ENCODE assay signal across 8 cellular contexts in genomic region chr11:86041975-86042378, GRCh38. TPM values are rescaled to one million over a fixed set of nuclear protein-coding genes. Genes with fewer than 3 reads are reported as not detected.
A peak's percentile ranks its signal among the peaks of the same experiment; 100 is the strongest.
DNase-seq lines count a peak whose midpoint lies in the region; ATAC-seq and TF ChIP-seq lines count a peak whose summit lies in the region.

No MANE protein-coding gene starts in this region.

- H3K9ac ChIP-seq in KMS-11 = no peak overlapping the region

- H3K27me3 ChIP-seq in KMS-11 (ENCODE audit: insufficient read depth, low read depth) (no peaks in the 10 kb centered on the region), Peyer's patch (no peaks in the 10 kb centered on the region), right cardiac atrium (ENCODE audit: control insufficient read depth, insufficient read depth) (no peaks in the 10 kb centered on the region)

- DNase-seq in activated T-cell treated with anti-CD3 and anti-CD28 coated beads for 4 hours (peak; percentile 36), Peyer's patch (peak in 2 of 3 donors; percentile 39 to 77), astrocyte of the hippocampus (ENCODE audit: low read depth, low spot score) (peak; percentile 94), right cardiac atrium (no peak), retinal pigment epithelial cell (ENCODE audit: low read depth) (peak; percentile 81)
- no peak for DNase-seq in activated T-cell treated with anti-CD3 and anti-CD28 coated beads, Interleukin-2, amount 50 U/mL, for 1 hour

- ATAC-seq in GM21825 (IDR thresholded peaks at IDR 0.05; ENCODE audit: unreplicated experiment) (peak; percentile 61), right cardiac atrium (peak; percentile 77 to 84)

- H3K36me3 ChIP-seq in KMS-11 (ENCODE audit: insufficient read depth) (no peaks in the 10 kb centered on the region), Peyer's patch (no peaks in the 10 kb centered on the region)

- H3K27ac ChIP-seq in KMS-11 (no peak overlapping the region), Peyer's patch (peak overlapping the region in 1 of 4 donors; percentile 15), right cardiac atrium (ENCODE audit: low read length) (no peak overlapping the region)

- peak overlapping the region; percentile 38 for H3K4me2 ChIP-seq in KMS-11

- peaks cover 61% of the 10 kb centered on the region for H4K20me1 ChIP-seq in KMS-11 (ENCODE audit: insufficient read depth)

- peaks cover 95% of the 10 kb centered on the region for H3K79me2 ChIP-seq in KMS-11 (ENCODE audit: insufficient read depth, low read depth)

- H2AFZ ChIP-seq in KMS-11 (ENCODE audit: low read depth) = no peak overlapping the region

- H3K4me3 ChIP-seq in KMS-11 (IDR thresholded peaks at IDR 0.05; ENCODE audit: insufficient read depth, low read depth, low read length) (no peak overlapping the region), Peyer's patch (no peak overlapping the region), right cardiac atrium (ENCODE audit: low read length) (peak overlapping the region; percentile 48), retinal pigment epithelial cell (ENCODE audit: low read length) (no peak overlapping the region)

- TF ChIP-seq CTCF in KMS-11 (conservative IDR thresholded peaks at IDR 0.05; ENCODE audit: low read depth, low read length) = peak; percentile 100
- TF ChIP-seq CTCF in Peyer's patch (IDR thresholded peaks at IDR 0.05) = peak; percentile 69 to 99 (median 96)
- peak; percentile 84 for TF ChIP-seq CTCF in retinal pigment epithelial cell (conservative IDR thresholded peaks at IDR 0.05; ENCODE audit: low read depth, low read length)

- TF ChIP-seq POLR2A in Peyer's patch (IDR thresholded peaks at IDR 0.05) = no peak

- intact Hi-C loops in right cardiac atrium (cut with DNase I) = loop anchor here (2.0 to 5.0 kb wide), 2 partner anchors 150 to 151 kb away; no protein-coding TSS in a partner anchor

- H3K4me1 ChIP-seq in KMS-11 (ENCODE audit: low read depth, poor library complexity, severe bottlenecking) (peaks cover 76% of the 10 kb centered on the region), Peyer's patch (peaks cover 0 to 27% (median 2%) of the 10 kb centered on the region in 4 donors), right cardiac atrium (ENCODE audit: control insufficient read depth, insufficient read depth, low read length) (peaks cover 5% of the 10 kb centered on the region)

- WGBS in right cardiac atrium = under 1% methylated on average over 2 of the region's 2 CpGs

- no peaks in the 10 kb centered on the region for H3K9me3 ChIP-seq in Peyer's patch
- no peaks in the 10 kb centered on the region for H3K9me3 ChIP-seq in right cardiac atrium (ENCODE audit: control insufficient read depth, low read length)

RNA-seq across cellular contexts. Expression of gene PICALM, which starts 26.9 kb away (rescaled TPM):
- total RNA-seq in Peyer's patch (100 to 1,000 TPM; 201 to 292 (median 237) TPM), right cardiac atrium (100 to 1,000 TPM; 170 to 298 (median 182) TPM)
- polyA plus RNA-seq in right cardiac atrium = 62.8 TPM

Comparison
In these comparisons a context has a peak if more than half of its experiments do, and no peak if none do; other contexts are left out.
1. DNase-seq: peak in activated T-cell treated with anti-CD3 and anti-CD28 coated beads for 4 hours (single experiment), Peyer's patch (2 of 3), astrocyte of the hippocampus (single experiment) and retinal pigment epithelial cell (single experiment); none in activated T-cell treated with anti-CD3 and anti-CD28 coated beads, Interleukin-2, amount 50 U/mL, for 1 hour (single experiment) and right cardiac atrium (0 of 3).
2. Peak in every context shown above with its lines, with median percentiles within 50 percentile points of each other: CTCF ChIP-seq.